In genomic region chr5:36243653-36244052, GRCh38 we compare ENCODE assay signal across 17 cellular contexts. TPM values are rescaled to one million over a fixed set of nuclear protein-coding genes. Genes with fewer than 3 reads are reported as not detected.
DNase-seq lines count a peak whose midpoint lies in the region; ATAC-seq and TF ChIP-seq lines count a peak whose summit lies in the region.
"Had no signal": no experiment of that assay in that cellular context is flagged by ENCODE, and none has a peak within 500 bp of the region (broad histone marks: within the 10 kb centered on the region; RNA-seq: fewer than 3 reads in every experiment).

No MANE protein-coding gene starts in this region.

- no peak for TF ChIP-seq CTCF in neural progenitor cell (IDR thresholded peaks at IDR 0.05)

- DNase-seq in activated CD4-positive, alpha-beta T cell treated with anti-CD3 and anti-CD28 coated beads for 36 hours = no peak
- DNase-seq in activated CD4-positive, alpha-beta T cell treated with anti-CD3 and anti-CD28 coated beads, Interleukin-2, amount 50 U/mL, for 1 hour = no peak
- no peak for DNase-seq in Karpas-422
- no peak for DNase-seq in caudate nucleus (lab: John Stamatoyannopoulos, UW)
- DNase-seq in neural progenitor cell (ENCODE audit: low spot score) = no peak
- DNase-seq: activated CD8-positive, alpha-beta memory T cell treated with anti-CD3 and anti-CD28 coated beads, Interleukin-2, amount 50 U/mL, for 4 hours; COR-L47; GDM1; hippocampal formation; NCI-H1105; NCI-H345; psoas muscle; SJCRH30 had no signal

- peaks cover 3% of the 10 kb centered on the region for H3K36me3 Mint-ChIP-seq in activated CD4-positive, alpha-beta T cell treated with anti-CD3 and anti-CD28 coated beads for 36 hours (ENCODE audit: low read depth)
- H3K36me3 Mint-ChIP-seq in neural progenitor cell = peaks cover 6% of the 10 kb centered on the region

- H3K27ac ChIP-seq in Karpas-422 (ENCODE audit: low read length) (no peak overlapping the region), caudate nucleus (ENCODE audit: low read depth, low read length) (peak overlapping the region; percentile 14), neural progenitor cell (no peak overlapping the region)
- H3K27ac ChIP-seq: psoas muscle, SJCRH30 had no signal

- H3K79me2 ChIP-seq in Karpas-422 (ENCODE audit: low read length) (peaks cover 29% of the 10 kb centered on the region), neural progenitor cell (ENCODE audit: low read depth) (peaks cover 28% of the 10 kb centered on the region)

- intact Hi-C loops in activated CD4-positive, alpha-beta T cell treated with anti-CD3 and anti-CD28 coated beads for 36 hours (cut with DNase I, micrococcal nuclease) = loop anchor here (2.0 to 5.0 kb wide), 4 partner anchors 869 to 1316 kb away; partner anchors contain the start of genes DNAJC21 (in 1 of the 2) and WDR70 (in 1 of the 2)

- H3K27me3 Mint-ChIP-seq in activated CD4-positive, alpha-beta T cell treated with anti-CD3 and anti-CD28 coated beads for 36 hours = no peaks in the 10 kb centered on the region
- peaks cover 4% of the 10 kb centered on the region for H3K27me3 Mint-ChIP-seq in neural progenitor cell (ENCODE audit: insufficient read depth, low read depth)

- H3K4me3 ChIP-seq in Karpas-422 (ENCODE audit: low read length) = no peak overlapping the region
- H3K4me3 ChIP-seq in neural progenitor cell = no peak overlapping the region
- H3K4me3 ChIP-seq: psoas muscle, SJCRH30 had no signal

- H3K4me2 ChIP-seq in Karpas-422 (ENCODE audit: low read depth, low read length, poor library complexity, severe bottlenecking) (peak overlapping the region; percentile 83), neural progenitor cell (no peak overlapping the region)

- H3K4me3 Mint-ChIP-seq in activated CD4-positive, alpha-beta T cell treated with anti-CD3 and anti-CD28 coated beads for 36 hours = peak overlapping the region; percentile 75
- peak overlapping the region; percentile 17 for H3K4me3 Mint-ChIP-seq in neural progenitor cell

- H3K9me3 Mint-ChIP-seq in activated CD4-positive, alpha-beta T cell treated with anti-CD3 and anti-CD28 coated beads for 36 hours (ENCODE audit: low read depth) = no peaks in the 10 kb centered on the region
- peaks cover 4% of the 10 kb centered on the region for H3K9me3 Mint-ChIP-seq in neural progenitor cell

- H3K27ac Mint-ChIP-seq in activated CD4-positive, alpha-beta T cell treated with anti-CD3 and anti-CD28 coated beads for 36 hours = peak overlapping the region; percentile 98
- H3K27ac Mint-ChIP-seq in neural progenitor cell = no peak overlapping the region

- H2AFZ ChIP-seq in Karpas-422 (ENCODE audit: low read length) (no peak overlapping the region), neural progenitor cell (replicated peaks) (no peak overlapping the region)

- H4K20me1 ChIP-seq in Karpas-422 (ENCODE audit: insufficient read depth, low read depth, low read length) = no peaks in the 10 kb centered on the region
- H4K20me1 ChIP-seq in neural progenitor cell (ENCODE audit: low read depth) = no peaks in the 10 kb centered on the region

- no peaks in the 10 kb centered on the region for H3K9me3 ChIP-seq in Karpas-422 (ENCODE audit: low read length)
- no peaks in the 10 kb centered on the region for H3K9me3 ChIP-seq in neural progenitor cell (ENCODE audit: low read depth)
- H3K9me3 ChIP-seq: A549, psoas muscle, SJCRH30 had no signal

- peaks cover 10% of the 10 kb centered on the region for H3F3A ChIP-seq in neural progenitor cell (ENCODE audit: low read depth)

- H3K4me1 ChIP-seq in Karpas-422 (ENCODE audit: low read length) (peaks cover 34% of the 10 kb centered on the region), neural progenitor cell (no peaks in the 10 kb centered on the region)

- no peak overlapping the region for H3K9ac ChIP-seq in Karpas-422 (ENCODE audit: low read length)
- H3K9ac ChIP-seq in neural progenitor cell = no peak overlapping the region

- H3K36me3 ChIP-seq in Karpas-422 (ENCODE audit: insufficient read depth, low read length) (no peaks in the 10 kb centered on the region), neural progenitor cell (no peaks in the 10 kb centered on the region)
- H3K36me3 ChIP-seq: SJCRH30 had no signal

- H3K4me1 Mint-ChIP-seq in activated CD4-positive, alpha-beta T cell treated with anti-CD3 and anti-CD28 coated beads for 36 hours = peaks cover 37% of the 10 kb centered on the region
- peaks cover 29% of the 10 kb centered on the region for H3K4me1 Mint-ChIP-seq in neural progenitor cell

- POLR2A ChIA-PET in activated CD4-positive, alpha-beta T cell treated with anti-CD3 and anti-CD28 coated beads for 36 hours (lab: Charles Lee) = interaction anchor here (1.0 kb wide), 1 partner anchor 41 kb away, joined by 6 read pairs; no protein-coding TSS in a partner anchor

- H3K27me3 ChIP-seq in Karpas-422 (ENCODE audit: low read length) (no peaks in the 10 kb centered on the region), neural progenitor cell (no peaks in the 10 kb centered on the region)
- H3K27me3 ChIP-seq: SJCRH30 had no signal

- no peaks in the 10 kb centered on the region for H3K9me2 ChIP-seq in Karpas-422 (replicated peaks; ENCODE audit: insufficient read depth, low read length)

- CTCF ChIA-PET in activated CD4-positive, alpha-beta T cell treated with anti-CD3 and anti-CD28 coated beads for 36 hours (lab: Charles Lee) = interaction anchor here (0.6 to 1.2 kb wide), 4 partner anchors 12 to 463 kb away, joined by 3 to 4 read pairs (median 3); no protein-coding TSS in a partner anchor

- no peak for ATAC-seq in activated CD4-positive, alpha-beta T cell treated with anti-CD3 and anti-CD28 coated beads for 36 hours
- no peak for ATAC-seq in GM21515 (IDR thresholded peaks at IDR 0.05; ENCODE audit: unreplicated experiment)
- no peak for ATAC-seq in GM19351 (IDR thresholded peaks at IDR 0.05; ENCODE audit: unreplicated experiment)
- ATAC-seq in HG02763 (IDR thresholded peaks at IDR 0.05; ENCODE audit: unreplicated experiment) = no peak
- ATAC-seq: A549, psoas muscle had no signal

RNA-seq across cellular contexts. Expression of gene NADK2, which starts 1.9 kb away (rescaled TPM):
- total RNA-seq in activated CD4-positive, alpha-beta T cell treated with anti-CD3 and anti-CD28 coated beads for 36 hours = 10 to 100 TPM; 16.1 to 19.3 TPM
- total RNA-seq in Karpas-422 (2014; rRNA removed; shearing (Covaris generic); ENCODE audit: low replicate concordance) = 33.2 and 36.9 TPM in 2 replicates
- total RNA-seq in neural progenitor cell (ENCODE audit: low replicate concordance) = 46.1 and 68.2 TPM in 2 replicates

RNA-seq across cellular contexts. Expression of gene RANBP3L, which starts 58.0 kb away (rescaled TPM):
- under 1 TPM; 0.07 to 0.16 TPM for total RNA-seq in activated CD4-positive, alpha-beta T cell treated with anti-CD3 and anti-CD28 coated beads for 36 hours
- total RNA-seq in Karpas-422 (2014; rRNA removed; shearing (Covaris generic); ENCODE audit: low replicate concordance) = 0.18 and 0.22 TPM in 2 replicates
- not detected in 2 replicates for total RNA-seq in neural progenitor cell (ENCODE audit: low replicate concordance)
